20 cellular contexts compared by ENCODE assay signal in the genomic region with DNA sequence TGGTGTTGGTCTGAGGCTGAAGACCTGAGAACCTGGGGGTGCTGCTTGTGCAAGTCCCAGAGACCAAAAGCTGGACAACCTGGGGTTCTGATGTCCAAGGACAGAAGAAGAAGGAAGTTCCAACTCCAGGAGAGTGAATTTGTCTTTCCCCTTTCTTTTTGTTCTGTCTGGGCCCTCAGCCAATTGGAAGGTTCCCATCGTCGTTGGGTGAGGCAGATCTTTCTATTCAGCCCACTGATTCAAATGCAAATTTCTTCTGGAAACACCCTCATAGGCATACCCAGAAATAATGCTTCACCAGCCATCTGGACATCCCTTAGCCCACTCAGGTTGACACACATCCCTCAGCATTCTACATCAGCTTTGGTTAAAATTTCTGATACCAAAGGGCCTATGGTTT.
DNase-seq lines count a peak whose midpoint lies in the region; FAIRE-seq and TF ChIP-seq lines count a peak whose summit lies in the region.
"Had no signal": no experiment of that assay in that cellular context is flagged by ENCODE, and none has a peak within 500 bp of the region (broad histone marks: within the 10 kb centered on the region; RNA-seq: fewer than 3 reads in every experiment).

No MANE protein-coding gene starts in this region.

- no peak for FAIRE-seq in kidney (lab: Jason Lieb, UNC)
- FAIRE-seq: A549, GM12892, GM18507, HTR-8/SVneo had no signal

- H3K27ac ChIP-seq in neuronal stem cell (replicated peaks; ENCODE audit: low read length) (no peak overlapping the region), kidney (ENCODE audit: low read depth in 2 of 2, low read length in 2 of 2) (no peak overlapping the region)
- H3K27ac ChIP-seq: 22Rv1, A549, BLaER1 had no signal

- H3K18ac ChIP-seq in neuronal stem cell (ENCODE audit: low read length) = no peak overlapping the region

- H3K4me3 ChIP-seq in HAP-1 = no peak overlapping the region
- no peak overlapping the region for H3K4me3 ChIP-seq in neuronal stem cell (ENCODE audit: low read length in 2 of 2)
- no peak overlapping the region for H3K4me3 ChIP-seq in kidney (ENCODE audit: low read length in 2 of 2)
- H3K4me3 ChIP-seq: A549, BLaER1 had no signal

- peak overlapping the region; percentile 67 for H2AFZ ChIP-seq in neuronal stem cell (ENCODE audit: low read length)

- H3K27me3 ChIP-seq in HAP-1 (ENCODE audit: low read depth) = no peaks in the 10 kb centered on the region
- H3K27me3 ChIP-seq in neuronal stem cell (ENCODE audit: control insufficient read depth in 3 of 3, insufficient read depth in 3 of 3, low read depth in 1 of 3, low read length in 3 of 3) = no peaks in the 10 kb centered on the region
- H3K27me3 ChIP-seq: BLaER1 had no signal

- H3K9ac ChIP-seq in neuronal stem cell (ENCODE audit: low read depth, low read length, poor library complexity) (no peak overlapping the region), kidney (ENCODE audit: low read length in 2 of 2) (no peak overlapping the region)
- H3K9ac ChIP-seq: BLaER1 had no signal

- H3K14ac ChIP-seq in neuronal stem cell (ENCODE audit: low read length) = no peak overlapping the region

- no CpG with 5 or more reads among the region's 2 CpGs for WGBS in neuronal stem cell (ENCODE audit: extremely low coverage in 2 of 2, insufficient read length in 2 of 2, insufficient replicate concordance in 1 of 2), 2 donors

- H3K4me1 ChIP-seq in HAP-1 (peaks cover 10% of the 10 kb centered on the region), neuronal stem cell (ENCODE audit: control insufficient read depth in 2 of 2, insufficient read depth in 1 of 2, low read depth in 1 of 2, low read length in 2 of 2) (no peaks in the 10 kb centered on the region), kidney (ENCODE audit: control insufficient read depth in 1 of 2, insufficient read depth in 1 of 2, low read depth in 1 of 2, low read length in 2 of 2) (no peaks in the 10 kb centered on the region)
- H3K4me1 ChIP-seq: A549, BLaER1 had no signal

- intact Hi-C loops in kidney (cut with DNase I) = no loop called here

- H2AK5ac ChIP-seq in neuronal stem cell (ENCODE audit: low read depth, low read length) = no peak overlapping the region

- no peak overlapping the region for H2BK120ac ChIP-seq in neuronal stem cell (ENCODE audit: low read depth, low read length)

- H3K23ac ChIP-seq in neuronal stem cell (ENCODE audit: low read depth, low read length, poor library complexity) = no peak overlapping the region

- H3K36me3 ChIP-seq in HAP-1 (replicated peaks) (no peaks in the 10 kb centered on the region), neuronal stem cell (replicated peaks in 1 of 2; ENCODE audit: control insufficient read depth in 2 of 2, insufficient read depth in 2 of 2, low read length in 2 of 2) (no peaks in the 10 kb centered on the region), kidney (ENCODE audit: control insufficient read depth in 1 of 2, insufficient read depth in 2 of 2, low read length in 2 of 2) (no peaks in the 10 kb centered on the region)
- H3K36me3 ChIP-seq: BLaER1 had no signal

- H3K4ac ChIP-seq in neuronal stem cell (ENCODE audit: low read length) = no peak overlapping the region

- no peak for TF ChIP-seq CTCF in kidney (IDR thresholded peaks at IDR 0.05; ENCODE audit: borderline replicate concordance, extremely low read depth, insufficient read depth)

- no peak overlapping the region for H2BK12ac ChIP-seq in neuronal stem cell (ENCODE audit: low read length)

- no peak overlapping the region for H4K8ac ChIP-seq in neuronal stem cell (ENCODE audit: low read depth, low read length)

- DNase-seq in DMS 273 (lab: John Stamatoyannopoulos, UW; ENCODE audit: unreplicated experiment) (peak; percentile 25), DMS 273 treated with DMSO at 0.1 percent for 48 hours (lab: John Stamatoyannopoulos, UW) (no peak), HAP-1 (ENCODE audit: low spot score in 2 of 2) (peak; percentile 67 to 69), astrocyte of the hippocampus (ENCODE audit: low read depth, low spot score) (peak; percentile 63), neuronal stem cell (ENCODE audit: low spot score) (no peak), NCI-H1417 treated with DMSO at 0.1 percent for 48 hours (lab: John Stamatoyannopoulos, UW) (no peak), kidney (no peak), mesenteric fat pad (ENCODE audit: low spot score) (no peak)
- DNase-seq: CD4-positive, alpha-beta memory T cell; DMS53; DND-41; EL; GOT3; H7 had no signal

- no peak overlapping the region for H4K91ac ChIP-seq in neuronal stem cell (ENCODE audit: low read depth, low read length, poor library complexity)

- H3K4me2 ChIP-seq in neuronal stem cell (ENCODE audit: insufficient read depth, low read length, poor library complexity, severe bottlenecking) = no peak overlapping the region
- H3K4me2 ChIP-seq: A549, BLaER1 had no signal

- H3K79me1 ChIP-seq in neuronal stem cell (ENCODE audit: low read depth, low read length) = no peaks in the 10 kb centered on the region

- H2BK5ac ChIP-seq in neuronal stem cell (ENCODE audit: low read length) = no peak overlapping the region

- no peak overlapping the region for H2BK15ac ChIP-seq in neuronal stem cell (ENCODE audit: low read length)

- in situ Hi-C loops in HAP-1 (cut with MboI; ENCODE audit: low sequenced_read_pairs) = no loop called here

- H3K9me3 ChIP-seq in HAP-1 (peaks cover 8% of the 10 kb centered on the region; the same call in 1 of the 2 replicates), neuronal stem cell (replicated peaks in 1 of 2; ENCODE audit: control insufficient read depth in 2 of 2, insufficient read depth in 1 of 2, low read depth in 1 of 2, low read length in 2 of 2) (peaks cover 0 to 6% of the 10 kb centered on the region in 2 donors), kidney (ENCODE audit: control insufficient read depth in 1 of 2, low read length in 2 of 2) (no peaks in the 10 kb centered on the region)
- H3K9me3 ChIP-seq: A549 had no signal

Comparison
In these comparisons a context has a peak if more than half of its experiments do, and no peak if none do; other contexts are left out.
1. DNase-seq: peak in DMS 273 (single experiment), HAP-1 (2 of 2) and astrocyte of the hippocampus (single experiment); none in DMS 273 treated with DMSO at 0.1 percent for 48 hours (single experiment), neuronal stem cell (single experiment), NCI-H1417 treated with DMSO at 0.1 percent for 48 hours (single experiment), kidney (single experiment) and mesenteric fat pad (single experiment).